22 cellular contexts compared by ENCODE assay signal in the genomic region with DNA sequence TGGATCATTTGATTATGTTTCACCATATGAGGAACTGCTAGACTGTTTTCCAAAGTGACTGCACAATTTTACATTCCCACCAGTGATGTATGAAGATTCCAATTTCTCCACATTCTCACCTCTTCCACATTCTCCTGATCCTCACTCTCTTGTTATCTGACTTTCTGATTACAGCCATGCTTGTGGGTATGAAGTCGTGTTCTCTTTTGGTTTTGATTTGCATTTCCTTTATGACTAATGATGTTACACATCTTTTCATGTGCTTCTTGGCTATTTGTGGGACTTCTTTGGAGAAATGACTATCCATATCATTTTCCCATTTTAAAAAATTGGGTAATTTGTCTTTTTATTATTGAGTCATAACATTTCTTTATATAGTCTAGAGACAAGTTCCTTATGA. TPM values are rescaled to one million over a fixed set of nuclear protein-coding genes. Genes with fewer than 3 reads are reported as not detected.
DNase-seq lines count a peak whose midpoint lies in the region; FAIRE-seq and TF ChIP-seq lines count a peak whose summit lies in the region.
"Had no signal": no experiment of that assay in that cellular context is flagged by ENCODE, and none has a peak within 500 bp of the region (broad histone marks: within the 10 kb centered on the region; RNA-seq: fewer than 3 reads in every experiment).

No MANE protein-coding gene starts in this region.

- no peaks in the 10 kb centered on the region for H3K27me3 ChIP-seq in CD4-positive, alpha-beta memory T cell (ENCODE audit: insufficient read depth, low read length)
- no peaks in the 10 kb centered on the region for H3K27me3 ChIP-seq in endothelial cell of umbilical vein (ENCODE audit: control insufficient read depth in 2 of 2, insufficient read depth in 2 of 2, low read length in 2 of 2)
- peaks cover 3% of the 10 kb centered on the region for H3K27me3 ChIP-seq in hepatocyte
- H3K27me3 ChIP-seq: SJSA1, thyroid gland had no signal

- H3K4me3 ChIP-seq in AG09309 (ENCODE audit: control insufficient read depth, low read depth, low read length) (no peak overlapping the region), endothelial cell of umbilical vein (replicated peaks in 1 of 3; ENCODE audit: insufficient read depth in 1 of 3, low read depth in 1 of 3, low read length in 3 of 3) (no peak overlapping the region), hepatocyte (no peak overlapping the region)
- no peak overlapping the region for H3K4me3 ChIP-seq in CD4-positive, alpha-beta memory T cell (ENCODE audit: low read length in 2 of 2)
- H3K4me3 ChIP-seq: SJSA1, thyroid gland had no signal

- no peaks in the 10 kb centered on the region for H3K36me3 Mint-ChIP-seq in CD4-positive, alpha-beta memory T cell
- H3K36me3 Mint-ChIP-seq in T-helper 1 cell treated with Interleukin-12 subunit alpha and Interleukin-12 subunit beta and Interleukin-4 antibody, amounts not matched to agents 30 μg/mL and 1 μg/mL, for 36 hours (ENCODE audit: low read depth): peaks cover 32% of the 10 kb centered on the region

- peak overlapping the region in 5 of 8 donors; percentile 0 to 22 (median 0) for H3K4me3 Mint-ChIP-seq in CD4-positive, alpha-beta memory T cell
- H3K4me3 Mint-ChIP-seq in T-helper 1 cell treated with Interleukin-12 subunit alpha and Interleukin-12 subunit beta and Interleukin-4 antibody, amounts not matched to agents 30 μg/mL and 1 μg/mL, for 36 hours: peak overlapping the region; percentile 40
- H3K4me3 Mint-ChIP-seq: CD4-positive, alpha-beta T cell had no signal

- no peak for TF ChIP-seq POLR2A in endothelial cell of umbilical vein (IDR thresholded peaks at IDR 0.05; ENCODE audit: low read depth, low read length)

- DNase-seq in AG09309 (ENCODE audit: low read depth): peak; percentile 23
- peak in 1 of 5 donors; percentile 15 for DNase-seq in CD4-positive, alpha-beta memory T cell
- DNase-seq in endothelial cell of umbilical vein (ENCODE audit: low read depth, low spot score): no peak
- no peak for DNase-seq in hepatocyte (ENCODE audit: low spot score)
- DNase-seq in NCI-H1105 treated with DMSO at 0.1 percent for 48 hours (lab: John Stamatoyannopoulos, UW): no peak
- no peak for DNase-seq in NCI-H2029 treated with DMSO at 0.1 percent for 48 hours (lab: John Stamatoyannopoulos, UW)
- DNase-seq in HuH-7.5 (ENCODE audit: low spot score): no peak
- DNase-seq: amygdala; CD4-positive, alpha-beta T cell; DMS79 treated with DMSO at 0.1 percent for 48 hours; islet precursor cell; Kasumi-1; mesenchymal stem cell; NCI-H2029; NCI-H524; retina; thyroid gland had no signal

- CTCF ChIA-PET in CD4-positive, alpha-beta memory T cell (lab: Charles Lee; ENCODE audit: partially characterized antibody): interaction anchor here (0.6 to 1.1 kb wide), 2 partner anchors 154 to 316 kb away, joined by 3 read pairs; no protein-coding TSS in a partner anchor
- CTCF ChIA-PET in endothelial cell of umbilical vein (lab: Charles Lee): no interaction called here

- H3K27me3 Mint-ChIP-seq in CD4-positive, alpha-beta memory T cell: no peaks in the 10 kb centered on the region
- no peaks in the 10 kb centered on the region for H3K27me3 Mint-ChIP-seq in T-helper 1 cell treated with Interleukin-12 subunit alpha and Interleukin-12 subunit beta and Interleukin-4 antibody, amounts not matched to agents 30 μg/mL and 1 μg/mL, for 36 hours (ENCODE audit: low read depth)
- H3K27me3 Mint-ChIP-seq: CD4-positive, alpha-beta T cell had no signal

- no TSS peak for BruUV-seq in endothelial cell of umbilical vein (replicated peaks; lab: Mats Ljungman, UMichigan)

- no peak overlapping the region for H3K4me2 ChIP-seq in endothelial cell of umbilical vein (ENCODE audit: insufficient read depth, low read length)
- no peak overlapping the region for H3K4me2 ChIP-seq in hepatocyte

- POLR2A ChIA-PET in CD4-positive, alpha-beta memory T cell (lab: Charles Lee; ENCODE audit: partially characterized antibody): no interaction called here
- POLR2A ChIA-PET in endothelial cell of umbilical vein (lab: Charles Lee): no interaction called here

- no peaks in the 10 kb centered on the region for H3K36me3 ChIP-seq in CD4-positive, alpha-beta memory T cell (ENCODE audit: insufficient read depth, low read length)
- H3K36me3 ChIP-seq in endothelial cell of umbilical vein (ENCODE audit: control insufficient read depth in 2 of 2, extremely low read depth in 1 of 2, insufficient read depth in 2 of 2, low read length in 2 of 2): no peaks in the 10 kb centered on the region
- H3K36me3 ChIP-seq in hepatocyte (replicated peaks; ENCODE audit: insufficient read depth, low read depth): no peaks in the 10 kb centered on the region
- H3K36me3 ChIP-seq: SJSA1, thyroid gland had no signal

- TF ChIP-seq CTCF in AG09309 (IDR thresholded peaks at IDR 0.05; ENCODE audit: control insufficient read depth, insufficient read depth, low read depth, low read length, missing control alignments) (no peak), endothelial cell of umbilical vein (IDR thresholded peaks at IDR 0.05; ENCODE audit: extremely low read depth in 1 of 2, insufficient read depth in 1 of 2, low read depth in 1 of 2, low read length in 2 of 2) (no peak), hepatocyte (IDR thresholded peaks at IDR 0.05; ENCODE audit: poor library complexity) (no peak)

- no peaks in the 10 kb centered on the region for H4K20me1 ChIP-seq in endothelial cell of umbilical vein (replicated peaks; ENCODE audit: control insufficient read depth, extremely low read depth, insufficient read depth, low read length)
- H4K20me1 ChIP-seq in hepatocyte (ENCODE audit: insufficient read depth, poor library complexity, severe bottlenecking): no peaks in the 10 kb centered on the region

- peaks cover 5% of the 10 kb centered on the region for H3K4me1 ChIP-seq in CD4-positive, alpha-beta memory T cell (ENCODE audit: insufficient read depth, low read length)
- H3K4me1 ChIP-seq in endothelial cell of umbilical vein (ENCODE audit: control insufficient read depth, extremely low read depth, insufficient read depth, low read length): no peaks in the 10 kb centered on the region
- no peaks in the 10 kb centered on the region for H3K4me1 ChIP-seq in hepatocyte (ENCODE audit: insufficient read depth)
- H3K4me1 ChIP-seq: SJSA1, thyroid gland had no signal

- H2AFZ ChIP-seq in endothelial cell of umbilical vein (ENCODE audit: low read depth, low read length): no peak overlapping the region
- no peak overlapping the region for H2AFZ ChIP-seq in hepatocyte

- peak overlapping the region in 5 of 7 donors; percentile 0 to 30 (median 10) for H3K27ac Mint-ChIP-seq in CD4-positive, alpha-beta memory T cell
- peak overlapping the region; percentile 4 for H3K27ac Mint-ChIP-seq in T-helper 1 cell treated with Interleukin-12 subunit alpha and Interleukin-12 subunit beta and Interleukin-4 antibody, amounts not matched to agents 30 μg/mL and 1 μg/mL, for 36 hours
- H3K27ac Mint-ChIP-seq: CD4-positive, alpha-beta T cell had no signal

- peaks cover 9 to 18% (median 13%) of the 10 kb centered on the region in 4 donors for H3K4me1 Mint-ChIP-seq in CD4-positive, alpha-beta memory T cell
- H3K4me1 Mint-ChIP-seq in T-helper 1 cell treated with Interleukin-12 subunit alpha and Interleukin-12 subunit beta and Interleukin-4 antibody, amounts not matched to agents 30 μg/mL and 1 μg/mL, for 36 hours (ENCODE audit: low read depth): peaks cover 28% of the 10 kb centered on the region

- no peaks in the 10 kb centered on the region for H3K9me3 ChIP-seq in CD4-positive, alpha-beta memory T cell (ENCODE audit: control insufficient read depth in 1 of 2, low read length in 2 of 2)
- no peaks in the 10 kb centered on the region for H3K9me3 ChIP-seq in endothelial cell of umbilical vein (replicated peaks; ENCODE audit: control insufficient read depth, insufficient read depth, low read length)
- H3K9me3 ChIP-seq in hepatocyte (ENCODE audit: low read depth): no peaks in the 10 kb centered on the region
- H3K9me3 ChIP-seq: thyroid gland had no signal

- no peaks in the 10 kb centered on the region for H3K79me2 ChIP-seq in endothelial cell of umbilical vein (ENCODE audit: control insufficient read depth, insufficient read depth, low read length)
- H3K79me2 ChIP-seq in hepatocyte: no peaks in the 10 kb centered on the region

- H3K9me2 ChIP-seq in hepatocyte (replicated peaks; ENCODE audit: insufficient read depth): no peaks in the 10 kb centered on the region

- no peak overlapping the region for H3K27ac ChIP-seq in CD4-positive, alpha-beta memory T cell (ENCODE audit: low read depth, low read length)
- no peak overlapping the region for H3K27ac ChIP-seq in endothelial cell of umbilical vein (ENCODE audit: insufficient read depth, low read depth, low read length)
- no peak overlapping the region for H3K27ac ChIP-seq in hepatocyte
- H3K27ac ChIP-seq: SJSA1, thyroid gland had no signal

- dilution Hi-C loops in endothelial cell of umbilical vein (cut with MboI; ENCODE audit: extremely low pct_ligation_motif_present, low sequenced_read_pairs): no loop called here

- 72% methylated on average over 1 of the region's 1 CpG for WGBS in hepatocyte (ENCODE audit: low lambda C conversion rate, missing lambda C conversion rate)

- H3K9ac ChIP-seq in endothelial cell of umbilical vein (replicated peaks; ENCODE audit: extremely low read depth, insufficient read depth, low read length): no peak overlapping the region

- H3K9me3 Mint-ChIP-seq in CD4-positive, alpha-beta memory T cell: peaks cover 0 to 14% (median 10%) of the 10 kb centered on the region in 8 donors
- peaks cover 14% of the 10 kb centered on the region for H3K9me3 Mint-ChIP-seq in T-helper 1 cell treated with Interleukin-12 subunit alpha and Interleukin-12 subunit beta and Interleukin-4 antibody, amounts not matched to agents 30 μg/mL and 1 μg/mL, for 36 hours

- intact Hi-C loops in CD4-positive, alpha-beta memory T cell (cut with micrococcal nuclease): no loop called here
- intact Hi-C loops in endothelial cell of umbilical vein (cut with micrococcal nuclease): no loop called here

- H3K9me1 ChIP-seq in endothelial cell of umbilical vein (replicated peaks; ENCODE audit: control insufficient read depth, extremely low read depth, insufficient read depth, low read length): no peaks in the 10 kb centered on the region

- FAIRE-seq in endothelial cell of umbilical vein (lab: Jason Lieb, UNC): peak; percentile 62
- FAIRE-seq: colon, TTC549 had no signal

RNA-seq across cellular contexts. Expression of a gene that starts 10.5 kb away (rescaled TPM):
- 10 to 100 TPM; 59.0 to 62.5 TPM for total RNA-seq in CD4-positive, alpha-beta memory T cell
- polyA plus RNA-seq in CD4-positive, alpha-beta memory T cell: 10 to 100 TPM in 1 of 2 donors, 1 to 10 TPM in 1; 9.8 to 39.9 TPM
- total RNA-seq in endothelial cell of umbilical vein (67.5 and 71.8 TPM in 2 replicates), hepatocyte (0.10 and 0.12 TPM in 2 replicates)
- polyA plus RNA-seq in endothelial cell of umbilical vein (25.3 and 32.2 TPM in 2 replicates), hepatocyte (not detected in 2 replicates)
- 36.2 and 42.4 TPM in 2 replicates for polyA plus RNA-seq in endothelial cell of umbilical vein (2011; cell fraction: cytosol; rRNA removed)
- polyA plus RNA-seq in endothelial cell of umbilical vein (2011; cell fraction: nucleus; rRNA removed): 51.4 and 53.1 TPM in 2 replicates
- 23.3 and 30.6 TPM in 2 replicates for polyA plus RNA-seq in endothelial cell of umbilical vein (2012)
- polyA minus RNA-seq in endothelial cell of umbilical vein: 61.1 and 65.6 TPM in 2 replicates
- not detected for polyA minus RNA-seq in endothelial cell of umbilical vein (2011; cell fraction: cytosol; rRNA and poly(A)+ RNA removed)
- 31.7 and 33.7 TPM in 2 replicates for polyA minus RNA-seq in endothelial cell of umbilical vein (2011; cell fraction: nucleus; rRNA and poly(A)+ RNA removed)
- total RNA-seq: SJSA1 had no signal
- polyA plus RNA-seq: neural cell had no signal

Comparison
In these comparisons a context has a peak if more than half of its experiments do, and no peak if none do; other contexts are left out.
1. RNA of a gene that starts 10.5 kb away (total RNA-seq): 67.5 to 71.8 TPM in endothelial cell of umbilical vein and 59.0 to 62.5 TPM in CD4-positive, alpha-beta memory T cell; 0.10 to 0.12 TPM in hepatocyte; every median in the first group is over 10 times any median in the second.